Comparison of ENCODE assay signal across 8 cellular contexts in genomic region chr7:77538186-77538907, GRCh38. TPM values are rescaled to one million over a fixed set of nuclear protein-coding genes. Genes with fewer than 3 reads are reported as not detected.
DNase-seq lines count a peak whose midpoint lies in the region; ATAC-seq and TF ChIP-seq lines count a peak whose summit lies in the region.

No MANE protein-coding gene starts in this region.

- peaks cover 22% of the 10 kb centered on the region for H3K4me1 Mint-ChIP-seq in memory B cell

- peak overlapping the region; percentile 89 for H3K4me3 ChIP-seq in epithelial cell of esophagus (ENCODE audit: low read length)

- H3K4me3 Mint-ChIP-seq in memory B cell = peak overlapping the region; percentile 98

- DNase-seq in stimulated activated CD4-positive, alpha-beta T cell treated with anti-CD3 and anti-CD28 coated beads, Interleukin-15, amount 100 ng/mL, for 24 hours = peak; percentile 10
- no peak for DNase-seq in stimulated activated CD4-positive, alpha-beta T cell treated with anti-CD3 and anti-CD28 coated beads, Interleukin-4, amount 100 ng/mL, for 24 hours
- peak; percentile 46 for DNase-seq in NCI-H1417 treated with DMSO at 0.1 percent for 48 hours (lab: John Stamatoyannopoulos, UW)
- peak; percentile 52 for DNase-seq in T1000 (lab: John Stamatoyannopoulos, UW)
- DNase-seq in epithelial cell of esophagus (ENCODE audit: low read depth) = peak; percentile 95
- DNase-seq in memory B cell (ENCODE audit: low spot score in 2 of 2) = no peak

- H3K27ac ChIP-seq in temporal lobe (ENCODE audit: low read depth, low read length) = peak overlapping the region; percentile 85

- H3K27me3 Mint-ChIP-seq in memory B cell = no peaks in the 10 kb centered on the region

- TF ChIP-seq CTCF in epithelial cell of esophagus (IDR thresholded peaks at IDR 0.05; ENCODE audit: insufficient read depth, low read depth, low read length, missing control alignments) = no peak

- no peaks in the 10 kb centered on the region for H3K9me3 Mint-ChIP-seq in memory B cell

- ATAC-seq in memory B cell (ENCODE audit: low read depth) (no peak), GM19324 (IDR thresholded peaks at IDR 0.05; ENCODE audit: low FRiP score, unreplicated experiment) (no peak)

- H3K36me3 Mint-ChIP-seq in memory B cell = no peaks in the 10 kb centered on the region

- peak overlapping the region; percentile 68 for H3K27ac Mint-ChIP-seq in memory B cell

RNA-seq across cellular contexts. Expression of gene PTPN12, which starts 1.3 kb away (rescaled TPM):
- total RNA-seq in temporal lobe = 93.7 TPM

Comparison
In these comparisons a context has a peak if more than half of its experiments do, and no peak if none do; other contexts are left out.
1. DNase-seq: peak in stimulated activated CD4-positive, alpha-beta T cell treated with anti-CD3 and anti-CD28 coated beads, Interleukin-15, amount 100 ng/mL, for 24 hours (single experiment), NCI-H1417 treated with DMSO at 0.1 percent for 48 hours (single experiment), T1000 (single experiment) and epithelial cell of esophagus (single experiment); none in stimulated activated CD4-positive, alpha-beta T cell treated with anti-CD3 and anti-CD28 coated beads, Interleukin-4, amount 100 ng/mL, for 24 hours (single experiment) and memory B cell (0 of 2).